8 cellular contexts compared by ENCODE assay signal in the genomic region with DNA sequence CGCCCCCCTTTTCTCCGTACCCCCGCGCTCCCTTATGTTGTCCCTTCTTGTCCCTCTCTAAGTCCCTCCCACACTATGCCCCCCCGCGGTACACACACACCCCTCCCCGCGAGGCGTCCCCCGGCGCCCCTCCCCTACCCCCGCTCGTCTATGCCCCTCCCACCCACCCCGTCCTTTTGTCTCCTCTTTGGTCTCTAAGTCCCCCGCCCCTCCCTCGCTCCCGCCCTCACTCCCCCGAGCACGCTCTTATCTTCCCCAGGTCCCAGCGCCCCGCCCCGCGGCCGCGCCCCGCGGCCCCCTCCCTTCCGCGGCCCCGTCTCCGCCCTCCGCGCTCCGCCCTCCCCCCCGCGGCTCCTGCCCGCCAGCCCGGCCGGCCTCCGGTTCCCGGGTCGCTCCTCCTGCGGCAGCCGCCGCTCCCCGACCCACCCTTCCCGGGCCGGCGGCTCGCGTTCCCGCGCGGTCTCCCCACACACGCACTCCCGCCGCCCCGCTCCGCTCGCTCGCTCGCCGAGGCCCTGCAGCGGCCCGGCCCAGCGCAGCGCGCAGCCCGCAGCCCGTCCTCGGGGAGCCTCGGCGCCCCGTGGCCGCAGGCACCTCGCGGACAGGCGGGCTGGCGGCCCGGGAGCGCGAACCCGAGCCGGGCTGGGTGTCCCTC. TPM values are rescaled to one million over a fixed set of nuclear protein-coding genes. Genes with fewer than 3 reads are reported as not detected.
DNase-seq lines count a peak whose midpoint lies in the region; ATAC-seq, FAIRE-seq and TF ChIP-seq lines count a peak whose summit lies in the region.

No MANE protein-coding gene starts in this region.

- H3K4me3 ChIP-seq in astrocyte (ENCODE audit: insufficient read depth, low read depth, low read length) (peak overlapping the region; percentile 58), hepatocyte (peak overlapping the region; percentile 32), rectal smooth muscle tissue (ENCODE audit: low read length) (peak overlapping the region; percentile 75)

- no peaks in the 10 kb centered on the region for H3K4me1 ChIP-seq in astrocyte (ENCODE audit: insufficient read depth, low read length)
- no peaks in the 10 kb centered on the region for H3K4me1 ChIP-seq in hepatocyte (ENCODE audit: insufficient read depth)
- no peaks in the 10 kb centered on the region for H3K4me1 ChIP-seq in rectal smooth muscle tissue (ENCODE audit: control insufficient read depth, insufficient read depth, low read length)

- no peaks in the 10 kb centered on the region for H3K9me3 Mint-ChIP-seq in astrocyte (ENCODE audit: unreplicated experiment)

- no peaks in the 10 kb centered on the region for H3K9me3 ChIP-seq in astrocyte (ENCODE audit: insufficient read depth, low read depth, low read length)
- H3K9me3 ChIP-seq in hepatocyte (ENCODE audit: low read depth) = no peaks in the 10 kb centered on the region

- H3K9me2 ChIP-seq in hepatocyte (replicated peaks; ENCODE audit: insufficient read depth) = no peaks in the 10 kb centered on the region

- DNase-seq in DMS153 (lab: John Stamatoyannopoulos, UW) = peak; percentile 82
- peak; percentile 83 for DNase-seq in H4 (ENCODE audit: low spot score)
- peak; percentile 64 for DNase-seq in NCI-H1092 (lab: John Stamatoyannopoulos, UW)
- peak; percentile 67 for DNase-seq in T-helper 9 cell
- peak; percentile 83 for DNase-seq in astrocyte (ENCODE audit: low read depth)
- peak; percentile 88 for DNase-seq in hepatocyte (ENCODE audit: low spot score)

- H3K36me3 ChIP-seq in astrocyte (ENCODE audit: insufficient read depth, low read length) = peaks cover 4% of the 10 kb centered on the region
- H3K36me3 ChIP-seq in hepatocyte (replicated peaks; ENCODE audit: insufficient read depth, low read depth) = no peaks in the 10 kb centered on the region
- H3K36me3 ChIP-seq in rectal smooth muscle tissue (ENCODE audit: control insufficient read depth, insufficient read depth, low read length) = peaks cover 2% of the 10 kb centered on the region

- ATAC-seq in HG03565 (IDR thresholded peaks at IDR 0.05; ENCODE audit: unreplicated experiment) = no peak

- H3K27ac Mint-ChIP-seq in astrocyte (ENCODE audit: unreplicated experiment) = no peak overlapping the region

- peaks cover 7% of the 10 kb centered on the region for H3K27me3 ChIP-seq in astrocyte (ENCODE audit: insufficient read depth, low read length)
- peaks cover 10% of the 10 kb centered on the region for H3K27me3 ChIP-seq in hepatocyte
- H3K27me3 ChIP-seq in rectal smooth muscle tissue (ENCODE audit: control insufficient read depth, insufficient read depth, low read length) = no peaks in the 10 kb centered on the region

- H3K36me3 Mint-ChIP-seq in astrocyte (ENCODE audit: low read depth, unreplicated experiment) = no peaks in the 10 kb centered on the region

- peak overlapping the region; percentile 87 for H3K9ac ChIP-seq in astrocyte (ENCODE audit: low read length)
- H3K9ac ChIP-seq in rectal smooth muscle tissue (ENCODE audit: low read length) = no peak overlapping the region

- H2AFZ ChIP-seq in astrocyte (ENCODE audit: low read depth, low read length) = peak overlapping the region; percentile 63
- peak overlapping the region; percentile 58 for H2AFZ ChIP-seq in hepatocyte

- H3K4me3 Mint-ChIP-seq in astrocyte (ENCODE audit: unreplicated experiment) = peak overlapping the region; percentile 75

- H3K27me3 Mint-ChIP-seq in astrocyte (ENCODE audit: low read depth, unreplicated experiment) = peaks cover 23% of the 10 kb centered on the region

- H3K79me2 ChIP-seq in astrocyte (ENCODE audit: insufficient read depth, low read length) (no peaks in the 10 kb centered on the region), hepatocyte (no peaks in the 10 kb centered on the region)

- FAIRE-seq in astrocyte (lab: Jason Lieb, UNC) = no peak

- WGBS in hepatocyte (ENCODE audit: low lambda C conversion rate, missing lambda C conversion rate) = 39% methylated on average over 7 of the region's 84 CpGs

- H4K20me1 ChIP-seq in astrocyte (ENCODE audit: insufficient read depth, low read length) (no peaks in the 10 kb centered on the region), hepatocyte (ENCODE audit: insufficient read depth, poor library complexity, severe bottlenecking) (no peaks in the 10 kb centered on the region)

- H3K27ac ChIP-seq in astrocyte (ENCODE audit: low read depth, low read length) (no peak overlapping the region), hepatocyte (peak overlapping the region; percentile 91), rectal smooth muscle tissue (ENCODE audit: low read depth, low read length) (peak overlapping the region; percentile 79)

- peak overlapping the region; percentile 91 for H3K4me2 ChIP-seq in astrocyte (ENCODE audit: low read length)
- H3K4me2 ChIP-seq in hepatocyte = peak overlapping the region; percentile 80

- TF ChIP-seq CTCF in astrocyte (IDR thresholded peaks at IDR 0.05; ENCODE audit: insufficient read depth, low read depth, low read length) (no peak), hepatocyte (IDR thresholded peaks at IDR 0.05; ENCODE audit: poor library complexity) (no peak)

- H3K4me1 Mint-ChIP-seq in astrocyte (ENCODE audit: low read depth, unreplicated experiment) = no peaks in the 10 kb centered on the region

RNA-seq across cellular contexts. Expression of gene UTP14A, which starts 26.3 kb away (rescaled TPM):
- total RNA-seq in H4 (2014; rRNA removed; shearing (Covaris generic)) = 27.1 and 37.9 TPM in 2 replicates
- total RNA-seq in astrocyte (22.2 and 23.4 TPM in 2 replicates), hepatocyte (11.4 and 13.1 TPM in 2 replicates)
- polyA plus RNA-seq in hepatocyte = 8.7 and 10.5 TPM in 2 replicates

RNA-seq across cellular contexts. Expression of gene BCORL1, which starts 50.2 kb away (rescaled TPM):
- total RNA-seq in H4 (2014; rRNA removed; shearing (Covaris generic)) = 0.46 and 1.3 TPM in 2 replicates
- 20.0 and 22.3 TPM in 2 replicates for total RNA-seq in astrocyte
- total RNA-seq in hepatocyte = 3.0 and 3.4 TPM in 2 replicates
- polyA plus RNA-seq in hepatocyte = 8.0 and 9.2 TPM in 2 replicates
